In the genomic region with DNA sequence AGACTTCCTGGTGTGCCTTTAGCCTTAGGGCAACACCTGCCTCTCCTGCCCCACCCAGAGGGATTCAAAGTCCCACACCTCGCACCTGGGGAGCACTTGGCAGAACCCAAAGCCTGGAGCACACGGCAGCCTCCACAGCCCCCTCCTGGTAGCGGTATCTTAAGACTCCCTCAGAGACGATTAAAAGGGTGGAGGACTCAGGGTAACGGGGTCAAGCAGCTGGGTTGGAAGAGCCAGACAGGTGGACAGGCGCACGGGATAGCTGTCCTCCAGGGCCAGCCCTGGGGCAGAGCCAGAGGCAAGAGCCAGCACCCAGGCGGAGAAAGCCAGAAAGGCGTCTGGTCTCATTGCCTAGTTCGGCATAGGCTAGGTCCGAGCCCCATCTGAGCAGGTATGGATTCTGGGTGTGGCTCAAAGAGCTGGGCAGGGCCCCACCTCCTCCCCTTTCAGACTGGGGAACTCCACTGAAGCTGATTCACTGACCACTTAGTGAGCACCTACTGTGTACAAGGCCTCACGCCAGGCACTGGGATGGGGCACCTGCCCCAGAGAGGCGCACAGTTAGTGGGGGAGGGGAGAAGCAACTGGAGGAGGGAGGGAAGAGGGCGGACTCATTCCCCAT, we compare ENCODE assay signal across 1 cellular context.
TF ChIP-seq lines count a peak whose summit lies in the region.

No MANE protein-coding gene starts in this region.

TF ChIP-seq in K562, 482 proteins besides CTCF, POLR2A, EP300 and RAD21:
- TF ChIP-seq, protein P1, sequence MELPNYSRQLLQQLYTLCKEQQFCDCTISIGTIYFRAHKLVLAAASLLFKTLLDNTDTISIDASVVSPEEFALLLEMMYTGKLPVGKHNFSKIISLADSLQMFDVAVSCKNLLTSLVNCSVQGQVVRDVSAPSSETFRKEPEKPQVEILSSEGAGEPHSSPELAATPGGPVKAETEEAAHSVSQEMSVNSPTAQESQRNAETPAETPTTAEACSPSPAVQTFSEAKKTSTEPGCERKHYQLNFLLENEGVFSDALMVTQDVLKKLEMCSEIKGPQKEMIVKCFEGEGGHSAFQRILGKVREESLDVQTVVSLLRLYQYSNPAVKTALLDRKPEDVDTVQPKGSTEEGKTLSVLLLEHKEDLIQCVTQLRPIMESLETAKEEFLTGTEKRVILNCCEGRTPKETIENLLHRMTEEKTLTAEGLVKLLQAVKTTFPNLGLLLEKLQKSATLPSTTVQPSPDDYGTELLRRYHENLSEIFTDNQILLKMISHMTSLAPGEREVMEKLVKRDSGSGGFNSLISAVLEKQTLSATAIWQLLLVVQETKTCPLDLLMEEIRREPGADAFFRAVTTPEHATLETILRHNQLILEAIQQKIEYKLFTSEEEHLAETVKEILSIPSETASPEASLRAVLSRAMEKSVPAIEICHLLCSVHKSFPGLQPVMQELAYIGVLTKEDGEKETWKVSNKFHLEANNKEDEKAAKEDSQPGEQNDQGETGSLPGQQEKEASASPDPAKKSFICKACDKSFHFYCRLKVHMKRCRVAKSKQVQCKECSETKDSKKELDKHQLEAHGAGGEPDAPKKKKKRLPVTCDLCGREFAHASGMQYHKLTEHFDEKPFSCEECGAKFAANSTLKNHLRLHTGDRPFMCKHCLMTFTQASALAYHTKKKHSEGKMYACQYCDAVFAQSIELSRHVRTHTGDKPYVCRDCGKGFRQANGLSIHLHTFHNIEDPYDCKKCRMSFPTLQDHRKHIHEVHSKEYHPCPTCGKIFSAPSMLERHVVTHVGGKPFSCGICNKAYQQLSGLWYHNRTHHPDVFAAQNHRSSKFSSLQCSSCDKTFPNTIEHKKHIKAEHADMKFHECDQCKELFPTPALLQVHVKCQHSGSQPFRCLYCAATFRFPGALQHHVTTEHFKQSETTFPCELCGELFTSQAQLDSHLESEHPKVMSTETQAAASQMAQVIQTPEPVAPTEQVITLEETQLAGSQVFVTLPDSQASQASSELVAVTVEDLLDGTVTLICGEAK (IDR thresholded peaks at IDR 0.05) = no peak
- TF ChIP-seq, protein P1 (CRISPR knock-in tag; IDR thresholded peaks at IDR 0.05) = peak; percentile 42; the same call in 1 of the 2 replicates
- TF ChIP-seq, protein P2, sequence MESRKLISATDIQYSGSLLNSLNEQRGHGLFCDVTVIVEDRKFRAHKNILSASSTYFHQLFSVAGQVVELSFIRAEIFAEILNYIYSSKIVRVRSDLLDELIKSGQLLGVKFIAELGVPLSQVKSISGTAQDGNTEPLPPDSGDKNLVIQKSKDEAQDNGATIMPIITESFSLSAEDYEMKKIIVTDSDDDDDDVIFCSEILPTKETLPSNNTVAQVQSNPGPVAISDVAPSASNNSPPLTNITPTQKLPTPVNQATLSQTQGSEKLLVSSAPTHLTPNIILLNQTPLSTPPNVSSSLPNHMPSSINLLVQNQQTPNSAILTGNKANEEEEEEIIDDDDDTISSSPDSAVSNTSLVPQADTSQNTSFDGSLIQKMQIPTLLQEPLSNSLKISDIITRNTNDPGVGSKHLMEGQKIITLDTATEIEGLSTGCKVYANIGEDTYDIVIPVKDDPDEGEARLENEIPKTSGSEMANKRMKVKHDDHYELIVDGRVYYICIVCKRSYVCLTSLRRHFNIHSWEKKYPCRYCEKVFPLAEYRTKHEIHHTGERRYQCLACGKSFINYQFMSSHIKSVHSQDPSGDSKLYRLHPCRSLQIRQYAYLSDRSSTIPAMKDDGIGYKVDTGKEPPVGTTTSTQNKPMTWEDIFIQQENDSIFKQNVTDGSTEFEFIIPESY (CRISPR knock-in tag; IDR thresholded peaks at IDR 0.05) = peak; percentile 97
- no peak for TF ChIP-seq MBD2 (IDR thresholded peaks at IDR 0.05; ENCODE audit: borderline replicate concordance, low read depth)
- peak; percentile 89 for TF ChIP-seq ZKSCAN8 (CRISPR knock-in tag; IDR thresholded peaks at IDR 0.05)
- peak; percentile 59; the same call in 1 of the 2 replicates for TF ChIP-seq ZNF263 (CRISPR knock-in tag; IDR thresholded peaks at IDR 0.05; ENCODE audit: borderline replicate concordance)
TF ChIP-seq in K562: peak in this region for 4.
